ENCODE assay signal across 27 cellular contexts in the genomic region with DNA sequence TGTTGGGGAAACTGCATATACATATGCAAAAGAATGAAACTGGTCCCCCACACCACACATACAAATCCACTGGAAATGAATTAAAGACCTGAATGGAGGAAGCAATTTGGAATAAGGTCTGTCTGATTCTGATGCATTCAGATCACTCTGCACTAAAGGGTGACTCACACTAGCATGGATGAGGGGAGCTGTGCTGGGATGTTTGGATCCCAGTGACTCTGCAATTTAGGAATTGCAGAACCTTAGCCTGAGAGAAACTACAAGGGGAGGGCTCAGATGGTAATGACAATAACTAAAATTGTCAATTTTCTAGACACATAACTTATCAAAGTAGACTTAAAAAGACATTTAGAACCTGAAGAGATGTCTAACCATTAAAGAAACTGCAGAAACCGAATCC.
"Had no signal": no experiment of that assay in that cellular context is flagged by ENCODE, and none has a peak within 500 bp of the region (broad histone marks: within the 10 kb centered on the region; RNA-seq: fewer than 3 reads in every experiment).

No MANE protein-coding gene starts in this region.

- DNase-seq: activated B cell treated with CpG ODN at 0.5 μM for 24 hours; activated CD4-positive, alpha-beta T cell treated with anti-CD3 and anti-CD28 coated beads for 36 hours; activated CD8-positive, alpha-beta memory T cell treated with anti-CD3 and anti-CD28 coated beads, Interleukin-2, amount 10 ng/mL, durations not matched to agents 7 days and 5 days; activated CD8-positive, alpha-beta T cell treated with anti-CD3 and anti-CD28 coated beads, Interleukin-2, amount 10 ng/mL, durations not matched to agents 7 days and 5 days; activated naive CD4-positive, alpha-beta T cell; activated T-cell treated with anti-CD3 and anti-CD28 coated beads for 4 hours; activated T-cell treated with anti-CD3 and anti-CD28 coated beads, Interleukin-2, amount 50 U/mL, for 72 hours; cerebellar nuclear complex; colonic mucosa; effector memory CD4-positive, alpha-beta T cell; left ventricle myocardium superior; naive B cell; nephron progenitor cell; ovary; sigmoid colon; stimulated activated CD4-positive, alpha-beta T cell treated with anti-CD3 and anti-CD28 coated beads, Interleukin-1b, Interleukin-23, amount 100 ng/mL, for 48 hours; stimulated activated naive B cell treated with anti-CD40 and anti-IgM and Interleukin-4, amounts not matched to agents 10 μg/mL and 1 μg/mL and 100 μg/mL, for 72 hours; stomach; T-helper 2 cell; tibial artery; upper lobe of right lung had no signal

- ATAC-seq: activated CD4-positive, alpha-beta T cell treated with anti-CD3 and anti-CD28 coated beads for 36 hours; activated CD8-positive, alpha-beta memory T cell treated with anti-CD3 and anti-CD28 coated beads, Interleukin-2, amount 10 ng/mL, durations not matched to agents 7 days and 5 days; activated CD8-positive, alpha-beta T cell treated with anti-CD3 and anti-CD28 coated beads, Interleukin-2, amount 10 ng/mL, durations not matched to agents 7 days and 5 days; activated naive CD4-positive, alpha-beta T cell treated with anti-CD3 and anti-CD28 coated beads, Interleukin-2, amount 50 U/mL, for 72 hours; activated T-cell treated with anti-CD3 and anti-CD28 coated beads, Interleukin-2, amount 50 U/mL, for 72 hours; esophagus mucosa; left ventricle myocardium superior; stimulated activated naive B cell treated with anti-CD40 and anti-IgM and Interleukin-4, amounts not matched to agents 10 μg/mL and 1 μg/mL and 100 μg/mL, for 72 hours; upper lobe of right lung had no signal

- H3K9me3 ChIP-seq: colonic mucosa, neutrophil, ovary, suprapubic skin, tibial artery, upper lobe of right lung had no signal

- H3K27ac ChIP-seq: cardiac muscle cell, colonic mucosa, neutrophil, ovary, sigmoid colon, stomach, suprapubic skin, tibial artery, upper lobe of right lung had no signal

- H3K4me2 ChIP-seq: smooth muscle cell had no signal

- H3K4me1 ChIP-seq: colonic mucosa, sigmoid colon, stomach, suprapubic skin, tibial artery, upper lobe of right lung had no signal

- H3K27me3 ChIP-seq: cardiac muscle cell, colonic mucosa, neutrophil, ovary, sigmoid colon, stomach, suprapubic skin, tibial artery, upper lobe of right lung had no signal

- H3K36me3 ChIP-seq: cardiac muscle cell, colonic mucosa, neutrophil, ovary, sigmoid colon, stomach, suprapubic skin, tibial artery, upper lobe of right lung had no signal

- H3K4me3 ChIP-seq: cardiac muscle cell, colonic mucosa, ovary, sigmoid colon, smooth muscle cell, stomach, suprapubic skin, tibial artery, upper lobe of right lung had no signal
